Comparison of ENCODE assay signal across 14 cellular contexts in the genomic region with DNA sequence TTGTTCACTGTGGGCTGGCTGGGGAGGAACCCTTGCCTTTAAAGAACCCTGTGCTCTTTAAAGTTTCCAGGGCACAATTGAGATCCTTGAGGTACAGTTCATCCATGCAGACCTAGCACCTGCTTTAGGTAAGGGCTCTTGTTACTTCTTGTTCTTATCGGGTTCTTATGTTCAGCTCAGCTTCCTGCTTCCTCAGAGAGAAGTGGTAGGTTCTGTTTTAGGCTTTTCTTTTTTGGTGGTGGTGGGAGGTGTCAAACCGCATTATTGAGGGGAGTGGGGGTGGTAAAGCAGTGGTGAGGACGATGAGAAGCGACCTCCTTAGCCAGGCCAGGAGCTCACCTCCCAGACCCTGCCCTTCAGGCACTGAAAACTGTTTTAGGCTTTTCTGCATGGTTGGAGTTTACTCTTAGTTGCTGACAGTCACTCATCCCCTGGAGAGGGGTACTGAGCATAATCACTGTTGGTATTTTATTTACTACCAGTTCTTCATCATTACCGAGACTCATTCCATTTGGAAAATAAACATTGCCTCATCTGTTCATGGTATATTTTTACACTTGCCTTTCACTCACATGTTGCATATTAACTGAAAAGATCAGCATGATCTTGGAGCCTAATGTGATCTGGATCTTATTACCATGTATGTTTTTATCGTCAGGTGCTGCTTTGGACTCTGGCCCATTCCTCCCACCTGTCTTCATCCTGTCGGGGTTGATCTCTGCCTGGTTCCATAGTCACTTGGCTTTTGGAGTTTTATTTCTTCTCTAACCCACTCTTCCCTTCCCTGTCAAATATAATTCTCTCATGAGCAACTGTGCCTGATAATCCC. TPM values are rescaled to one million over a fixed set of nuclear protein-coding genes. Genes with fewer than 3 reads are reported as not detected.
DNase-seq lines count a peak whose midpoint lies in the region; ATAC-seq and TF ChIP-seq lines count a peak whose summit lies in the region.
"Had no signal": no experiment of that assay in that cellular context is flagged by ENCODE, and none has a peak within 500 bp of the region (broad histone marks: within the 10 kb centered on the region; RNA-seq: fewer than 3 reads in every experiment).

No MANE protein-coding gene starts in this region.

- H3K4me1 Mint-ChIP-seq in CD8-positive, alpha-beta T cell (ENCODE audit: low read depth) = peaks cover 33% of the 10 kb centered on the region
- H3K4me1 Mint-ChIP-seq in activated CD8-positive, alpha-beta T cell treated with anti-CD3 and anti-CD28 coated beads, Interleukin-2, amount 10 ng/mL, durations not matched to agents 7 days and 5 days (ENCODE audit: low read depth) = peaks cover 16% of the 10 kb centered on the region
- H3K4me1 Mint-ChIP-seq in neural progenitor cell = peaks cover 11% of the 10 kb centered on the region

- peak overlapping the region; percentile 46 for H3K4me3 Mint-ChIP-seq in CD8-positive, alpha-beta T cell
- no peak overlapping the region for H3K4me3 Mint-ChIP-seq in activated CD8-positive, alpha-beta T cell treated with anti-CD3 and anti-CD28 coated beads, Interleukin-2, amount 10 ng/mL, durations not matched to agents 7 days and 5 days
- no peak overlapping the region for H3K4me3 Mint-ChIP-seq in neural progenitor cell
- H3K4me3 Mint-ChIP-seq: activated B cell treated with CpG ODN at 0.5 μM for 24 hours had no signal

- H3K9me3 Mint-ChIP-seq in CD8-positive, alpha-beta T cell = no peaks in the 10 kb centered on the region
- H3K9me3 Mint-ChIP-seq in activated CD8-positive, alpha-beta T cell treated with anti-CD3 and anti-CD28 coated beads, Interleukin-2, amount 10 ng/mL, durations not matched to agents 7 days and 5 days (ENCODE audit: insufficient read depth) = no peaks in the 10 kb centered on the region
- H3K9me3 Mint-ChIP-seq in neural progenitor cell = no peaks in the 10 kb centered on the region
- H3K9me3 Mint-ChIP-seq: activated B cell treated with CpG ODN at 0.5 μM for 24 hours had no signal

- no peak overlapping the region for H3K9ac ChIP-seq in neural progenitor cell

- H3K27me3 Mint-ChIP-seq in CD8-positive, alpha-beta T cell (ENCODE audit: low read depth) = no peaks in the 10 kb centered on the region
- H3K27me3 Mint-ChIP-seq in activated CD8-positive, alpha-beta T cell treated with anti-CD3 and anti-CD28 coated beads, Interleukin-2, amount 10 ng/mL, durations not matched to agents 7 days and 5 days (ENCODE audit: low read depth) = no peaks in the 10 kb centered on the region
- H3K27me3 Mint-ChIP-seq in neural progenitor cell (ENCODE audit: insufficient read depth, low read depth) = no peaks in the 10 kb centered on the region
- H3K27me3 Mint-ChIP-seq: activated B cell treated with CpG ODN at 0.5 μM for 24 hours had no signal

- intact Hi-C loops in CD8-positive, alpha-beta T cell (cut with DNase I, micrococcal nuclease) = loop anchor here in 1 of 2 experiments (2.0 kb wide), 1 partner anchor 36 kb away; a partner anchor contains a TSS

- no peak for TF ChIP-seq CTCF in CD8-positive, alpha-beta T cell (IDR thresholded peaks at IDR 0.05)
- TF ChIP-seq CTCF in GM12865 (IDR thresholded peaks at IDR 0.05; ENCODE audit: insufficient read depth, low read depth, low read length, missing control alignments) (no peak), neural progenitor cell (IDR thresholded peaks at IDR 0.05) (no peak)

- peak overlapping the region; percentile 88 for H3K27ac Mint-ChIP-seq in CD8-positive, alpha-beta T cell
- H3K27ac Mint-ChIP-seq in activated CD8-positive, alpha-beta T cell treated with anti-CD3 and anti-CD28 coated beads, Interleukin-2, amount 10 ng/mL, durations not matched to agents 7 days and 5 days = peak overlapping the region; percentile 53
- no peak overlapping the region for H3K27ac Mint-ChIP-seq in neural progenitor cell
- H3K27ac Mint-ChIP-seq: activated B cell treated with CpG ODN at 0.5 μM for 24 hours had no signal

- DNase-seq in CD8-positive, alpha-beta T cell = no peak
- DNase-seq in GM12865 (ENCODE audit: low read depth) (peak; percentile 2), neural progenitor cell (ENCODE audit: low spot score) (peak; percentile 5), H4 (ENCODE audit: low spot score) (no peak), NOMO-1 (lab: John Stamatoyannopoulos, UW; ENCODE audit: unreplicated experiment in 2 of 2) (no peak)
- DNase-seq in activated CD8-positive, alpha-beta T cell treated with anti-CD3 and anti-CD28 coated beads, Interleukin-2, amount 10 ng/mL, durations not matched to agents 7 days and 5 days = no peak
- DNase-seq: activated B cell treated with CpG ODN at 0.5 μM for 24 hours; brain microvascular endothelial cell; Caco-2; effector CD4-positive, alpha-beta T cell; foreskin fibroblast; IMR-90; NCI-H1694 had no signal

- POLR2A ChIA-PET in CD8-positive, alpha-beta T cell (lab: Charles Lee) = no interaction called here
- POLR2A ChIA-PET in activated CD8-positive, alpha-beta T cell treated with anti-CD3 and anti-CD28 coated beads, Interleukin-2, amount 10 ng/mL, durations not matched to agents 7 days and 5 days (lab: Charles Lee) = interaction anchor here (0.6 kb wide), 1 partner anchor 47 kb away, joined by 3 read pairs; no protein-coding TSS in a partner anchor

- CTCF ChIA-PET in CD8-positive, alpha-beta T cell (lab: Charles Lee) = interaction anchor here (1.2 kb wide), 1 partner anchor 65 kb away, joined by 3 read pairs; no protein-coding TSS in a partner anchor
- CTCF ChIA-PET in activated CD8-positive, alpha-beta T cell treated with anti-CD3 and anti-CD28 coated beads, Interleukin-2, amount 10 ng/mL, durations not matched to agents 7 days and 5 days (lab: Charles Lee) = interaction anchor here (0.8 to 1.5 kb wide), 2 partner anchors 17 to 88 kb away, joined by 3 to 4 read pairs; no protein-coding TSS in a partner anchor

- H3K27me3 ChIP-seq in CD8-positive, alpha-beta T cell (ENCODE audit: insufficient read depth, low read length) = no peaks in the 10 kb centered on the region
- no peaks in the 10 kb centered on the region for H3K27me3 ChIP-seq in neural progenitor cell
- H3K27me3 ChIP-seq: brain microvascular endothelial cell had no signal

- no peak overlapping the region for H2AFZ ChIP-seq in neural progenitor cell (replicated peaks)

- no peaks in the 10 kb centered on the region for H3K36me3 ChIP-seq in CD8-positive, alpha-beta T cell (ENCODE audit: insufficient read depth, low read length)
- no peaks in the 10 kb centered on the region for H3K36me3 ChIP-seq in neural progenitor cell
- H3K36me3 ChIP-seq: brain microvascular endothelial cell had no signal

- peaks cover 9% of the 10 kb centered on the region for H3K36me3 Mint-ChIP-seq in CD8-positive, alpha-beta T cell
- no peaks in the 10 kb centered on the region for H3K36me3 Mint-ChIP-seq in activated CD8-positive, alpha-beta T cell treated with anti-CD3 and anti-CD28 coated beads, Interleukin-2, amount 10 ng/mL, durations not matched to agents 7 days and 5 days (ENCODE audit: low read depth)
- H3K36me3 Mint-ChIP-seq in neural progenitor cell = no peaks in the 10 kb centered on the region

- no peaks in the 10 kb centered on the region for H3F3A ChIP-seq in neural progenitor cell (ENCODE audit: low read depth)

- no peaks in the 10 kb centered on the region for H4K20me1 ChIP-seq in neural progenitor cell (ENCODE audit: low read depth)

- H3K4me1 ChIP-seq in CD8-positive, alpha-beta T cell (ENCODE audit: insufficient read depth, low read length) = peaks cover 16% of the 10 kb centered on the region
- peaks cover 9% of the 10 kb centered on the region for H3K4me1 ChIP-seq in neural progenitor cell
- H3K4me1 ChIP-seq: Caco-2 had no signal

- H3K79me2 ChIP-seq in neural progenitor cell (ENCODE audit: low read depth) = no peaks in the 10 kb centered on the region

- no peak overlapping the region for H3K4me3 ChIP-seq in CD8-positive, alpha-beta T cell (ENCODE audit: low read depth, low read length)
- no peak overlapping the region for H3K4me3 ChIP-seq in GM12865 (ENCODE audit: low read depth, low read length)
- H3K4me3 ChIP-seq in neural progenitor cell = no peak overlapping the region

- no peak overlapping the region for H3K27ac ChIP-seq in CD8-positive, alpha-beta T cell (ENCODE audit: low read depth, low read length)
- no peak overlapping the region for H3K27ac ChIP-seq in neural progenitor cell
- H3K27ac ChIP-seq: brain microvascular endothelial cell had no signal

- no peak overlapping the region for H3K4me2 ChIP-seq in neural progenitor cell

- H3K9me3 ChIP-seq in CD8-positive, alpha-beta T cell (ENCODE audit: low read length) = no peaks in the 10 kb centered on the region
- H3K9me3 ChIP-seq in neural progenitor cell (ENCODE audit: low read depth) = no peaks in the 10 kb centered on the region
- H3K9me3 ChIP-seq: Caco-2 had no signal

- peak; percentile 55 for ATAC-seq in CD8-positive, alpha-beta T cell
- peak; percentile 58 for ATAC-seq in activated CD8-positive, alpha-beta T cell treated with anti-CD3 and anti-CD28 coated beads, Interleukin-2, amount 10 ng/mL, durations not matched to agents 7 days and 5 days
- no peak for ATAC-seq in GM18517 (IDR thresholded peaks at IDR 0.05; ENCODE audit: unreplicated experiment)

RNA-seq across cellular contexts. Expression of a gene that starts 35.4 kb away (rescaled TPM):
- total RNA-seq in CD8-positive, alpha-beta T cell = 10 to 100 TPM; 15.7 to 18.5 TPM
- total RNA-seq in activated CD8-positive, alpha-beta T cell treated with anti-CD3 and anti-CD28 coated beads, Interleukin-2, amount 10 ng/mL, durations not matched to agents 7 days and 5 days = 1 to 10 TPM; 6.3 to 6.4 TPM
- total RNA-seq in neural progenitor cell (ENCODE audit: low replicate concordance) = 4.3 and 4.8 TPM in 2 replicates
- 1.9 and 3.5 TPM in 2 replicates for total RNA-seq in H4 (2014; rRNA removed; shearing (Covaris generic))
- total RNA-seq: IMR-90 had no signal

Comparison
In these comparisons a context has a peak if more than half of its experiments do, and no peak if none do; other contexts are left out.
1. DNase-seq: peak in GM12865 (single experiment) and neural progenitor cell (single experiment); none in CD8-positive, alpha-beta T cell (0 of 7), activated CD8-positive, alpha-beta T cell treated with anti-CD3 and anti-CD28 coated beads, Interleukin-2, amount 10 ng/mL, durations not matched to agents 7 days and 5 days (single experiment), H4 (single experiment) and NOMO-1 (0 of 2).